Comparison of ENCODE assay signal across 19 cellular contexts in the genomic region with DNA sequence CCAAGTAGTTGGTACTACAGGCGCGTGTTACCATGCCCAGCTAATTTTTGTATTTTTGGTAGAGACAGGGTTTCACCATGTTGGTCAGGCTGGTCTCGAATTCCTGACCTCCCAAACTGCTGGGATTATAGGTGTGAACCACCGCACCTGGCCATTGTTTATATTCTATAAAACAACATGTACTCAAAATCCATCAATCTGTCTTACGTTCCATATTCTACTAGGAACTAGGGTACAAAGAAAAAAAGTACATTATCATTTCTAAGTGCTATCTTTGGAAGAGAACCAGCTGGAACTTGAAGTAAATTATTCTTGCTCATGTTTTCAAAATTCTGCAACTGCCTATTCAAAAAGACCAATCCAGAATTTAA.
"Had no signal": no experiment of that assay in that cellular context is flagged by ENCODE, and none has a peak within 500 bp of the region (broad histone marks: within the 10 kb centered on the region; RNA-seq: fewer than 3 reads in every experiment).

No MANE protein-coding gene starts in this region.

- H3K27ac Mint-ChIP-seq: activated B cell treated with CpG ODN at 0.5 μM for 24 hours; activated CD4-positive, alpha-beta T cell treated with anti-CD3 and anti-CD28 coated beads for 36 hours; activated naive CD4-positive, alpha-beta T cell treated with anti-CD3 and anti-CD28 coated beads, Interleukin-2, amount 50 U/mL, for 72 hours; nephron progenitor cell; stimulated activated naive B cell treated with anti-CD40 and anti-IgM and Interleukin-4, amounts not matched to agents 10 μg/mL and 1 μg/mL and 100 μg/mL, for 72 hours; T-cell had no signal

- H3K4me1 Mint-ChIP-seq: nephron progenitor cell had no signal

- H3K27me3 ChIP-seq: adrenal gland, SJCRH30, upper lobe of left lung had no signal

- H3K9me3 Mint-ChIP-seq: activated B cell treated with CpG ODN at 0.5 μM for 24 hours; activated naive CD4-positive, alpha-beta T cell treated with anti-CD3 and anti-CD28 coated beads, Interleukin-2, amount 50 U/mL, for 72 hours; nephron progenitor cell; stimulated activated naive B cell treated with anti-CD40 and anti-IgM and Interleukin-4, amounts not matched to agents 10 μg/mL and 1 μg/mL and 100 μg/mL, for 72 hours; T-cell had no signal

- H3K9me3 ChIP-seq: adrenal gland, SJCRH30, upper lobe of left lung had no signal

- H3K4me3 Mint-ChIP-seq: activated B cell treated with CpG ODN at 0.5 μM for 24 hours; activated CD4-positive, alpha-beta T cell treated with anti-CD3 and anti-CD28 coated beads for 36 hours; nephron progenitor cell; stimulated activated naive B cell treated with anti-CD40 and anti-IgM and Interleukin-4, amounts not matched to agents 10 μg/mL and 1 μg/mL and 100 μg/mL, for 72 hours; T-cell had no signal

- ATAC-seq: activated CD4-positive, alpha-beta T cell treated with anti-CD3 and anti-CD28 coated beads for 36 hours; activated naive CD4-positive, alpha-beta T cell treated with anti-CD3 and anti-CD28 coated beads, Interleukin-2, amount 50 U/mL, for 72 hours; left lobe of liver; sciatic nerve; stimulated activated naive B cell treated with anti-CD40 and anti-IgM and Interleukin-4, amounts not matched to agents 10 μg/mL and 1 μg/mL and 100 μg/mL, for 72 hours; T-cell had no signal

- H3K27me3 Mint-ChIP-seq: activated B cell treated with CpG ODN at 0.5 μM for 24 hours; activated CD4-positive, alpha-beta T cell treated with anti-CD3 and anti-CD28 coated beads for 36 hours; stimulated activated naive B cell treated with anti-CD40 and anti-IgM and Interleukin-4, amounts not matched to agents 10 μg/mL and 1 μg/mL and 100 μg/mL, for 72 hours; T-cell had no signal

- H3K4me1 ChIP-seq: parathyroid adenoma, SJCRH30 had no signal

- DNase-seq: activated B cell treated with CpG ODN at 0.5 μM for 24 hours; activated CD4-positive, alpha-beta T cell treated with anti-CD3 and anti-CD28 coated beads for 36 hours; activated CD4-positive, alpha-beta T cell treated with anti-CD3 and anti-CD28 coated beads, Interleukin-2, amount 50 U/mL, for 4 hours; adrenal gland; foreskin fibroblast; mammary epithelial cell; midbrain; nephron progenitor cell; SJCRH30; stimulated activated CD4-positive, alpha-beta T cell treated with anti-CD3 and anti-CD28 coated beads, Interleukin-2, amount 100 ng/mL, for 48 hours; stimulated activated CD8-positive, alpha-beta memory T cell treated with anti-CD3 and anti-CD28 coated beads, Interleukin-4, amount 100 ng/mL, for 48 hours; stimulated activated naive B cell treated with anti-CD40 and anti-IgM and Interleukin-4, amounts not matched to agents 10 μg/mL and 1 μg/mL and 100 μg/mL, for 72 hours; T-cell; upper lobe of left lung had no signal

- H3K27ac ChIP-seq: adrenal gland, epithelial cell of prostate, parathyroid adenoma, SJCRH30, upper lobe of left lung had no signal

- H3K4me3 ChIP-seq: adrenal gland, SJCRH30, upper lobe of left lung had no signal
